In genomic region chr12:47757360-47757839, GRCh38 we compare ENCODE assay signal across 11 cellular contexts. TPM values are rescaled to one million over a fixed set of nuclear protein-coding genes. Genes with fewer than 3 reads are reported as not detected.
DNase-seq lines count a peak whose midpoint lies in the region; TF ChIP-seq lines count a peak whose summit lies in the region.
"Had no signal": no experiment of that assay in that cellular context is flagged by ENCODE, and none has a peak within 500 bp of the region (broad histone marks: within the 10 kb centered on the region; RNA-seq: fewer than 3 reads in every experiment).

No MANE protein-coding gene starts in this region.

- no peaks in the 10 kb centered on the region for H4K20me1 ChIP-seq in BLaER1 treated with 17β-estradiol and CSF1 and Interleukin-3, amounts not matched to agents 10 nM and 100 nM

- H3K4me2 ChIP-seq in BLaER1 treated with 17β-estradiol and CSF1 and Interleukin-3, amounts not matched to agents 10 nM and 100 nM, result peak overlapping the region; percentile 94 to 100 (median 97)

- peak overlapping the region in 8 of 10 experiments; percentile 54 to 73 (median 62); a peak in 13 of 20 replicates for H3K4me3 ChIP-seq in BLaER1 treated with 17β-estradiol and CSF1 and Interleukin-3, amounts not matched to agents 10 nM and 100 nM
- H3K4me3 ChIP-seq in Peyer's patch (peak overlapping the region; percentile 47 to 80 (median 58)), fibroblast of pulmonary artery (replicated peaks; ENCODE audit: low read depth, low read length) (peak overlapping the region; percentile 58), prostate gland (peak overlapping the region; percentile 51 to 60)

- DNase-seq in Peyer's patch (no peak), fibroblast of pulmonary artery (ENCODE audit: low read depth) (no peak), prostate gland (ENCODE audit: low spot score) (no peak), germinal center (ENCODE audit: low spot score) (no peak), NCI-H2081 treated with DMSO at 0.1 percent for 48 hours (lab: John Stamatoyannopoulos, UW) (no peak), iPS-NIHi7 (ENCODE audit: extremely low spot score) (no peak), NCI-H2107 (lab: John Stamatoyannopoulos, UW) (no peak)
- DNase-seq: DMS 273 treated with DMSO at 0.1 percent for 48 hours, foreskin keratinocyte, NCI-H1105 treated with DMSO at 0.1 percent for 48 hours had no signal

- peak overlapping the region in 9 of 11 experiments; percentile 11 to 81 (median 76); a peak in 8 of 22 replicates for H3K9ac ChIP-seq in BLaER1 treated with 17β-estradiol and CSF1 and Interleukin-3, amounts not matched to agents 10 nM and 100 nM

- H3K27ac ChIP-seq in BLaER1 treated with 17β-estradiol and CSF1 and Interleukin-3, amounts not matched to agents 10 nM and 100 nM, result peak overlapping the region in 6 of 11 experiments; percentile 79 to 88 (median 81); a peak in 6 of 22 replicates
- H3K27ac ChIP-seq in Peyer's patch, result peak overlapping the region in 3 of 4 donors; percentile 71 to 78 (median 74)
- peak overlapping the region; percentile 76 to 78 for H3K27ac ChIP-seq in prostate gland
- H3K27ac ChIP-seq: foreskin keratinocyte had no signal

- TF ChIP-seq CTCF in Peyer's patch (IDR thresholded peaks at IDR 0.05), result no peak
- no peak for TF ChIP-seq CTCF in fibroblast of pulmonary artery (IDR thresholded peaks at IDR 0.05; ENCODE audit: low read length, missing control alignments)
- TF ChIP-seq CTCF in prostate gland (IDR thresholded peaks at IDR 0.05), result no peak

- no peaks in the 10 kb centered on the region for H3K27me3 ChIP-seq in BLaER1 treated with 17β-estradiol and CSF1 and Interleukin-3, amounts not matched to agents 10 nM and 100 nM
- H3K27me3 ChIP-seq in Peyer's patch (no peaks in the 10 kb centered on the region), prostate gland (replicated peaks; ENCODE audit: insufficient read depth) (no peaks in the 10 kb centered on the region)
- H3K27me3 ChIP-seq: foreskin keratinocyte had no signal

- no peaks in the 10 kb centered on the region for H3K9me3 ChIP-seq in BLaER1 treated with 17β-estradiol and CSF1 and Interleukin-3, amounts not matched to agents 10 nM and 100 nM (replicated peaks in 1 of 11)
- H3K9me3 ChIP-seq in Peyer's patch (no peaks in the 10 kb centered on the region), prostate gland (no peaks in the 10 kb centered on the region)

- no peaks in the 10 kb centered on the region for H3K36me3 ChIP-seq in BLaER1 treated with 17β-estradiol and CSF1 and Interleukin-3, amounts not matched to agents 10 nM and 100 nM
- H3K36me3 ChIP-seq in Peyer's patch, result no peaks in the 10 kb centered on the region
- no peaks in the 10 kb centered on the region for H3K36me3 ChIP-seq in prostate gland

- 53% methylated on average over 7 of the region's 7 CpGs for WGBS in prostate gland

- intact Hi-C loops in prostate gland (cut with DNase I), result loop anchor here (1.0 to 5.0 kb wide), 2 partner anchors 17 to 40 kb away; no protein-coding TSS in a partner anchor

- H3K4me1 ChIP-seq in BLaER1 treated with 17β-estradiol and CSF1 and Interleukin-3, amounts not matched to agents 10 nM and 100 nM, result peaks cover 65 to 93% (median 86%) of the 10 kb centered on the region in 10 experiments
- H3K4me1 ChIP-seq in Peyer's patch (peaks cover 0 to 50% (median 5%) of the 10 kb centered on the region in 4 donors), prostate gland (replicated peaks) (peaks cover 28% of the 10 kb centered on the region)

- TF ChIP-seq POLR2A in Peyer's patch (IDR thresholded peaks at IDR 0.05), result no peak
- no peak for TF ChIP-seq POLR2A in prostate gland (IDR thresholded peaks at IDR 0.05)

RNA-seq across cellular contexts. Expression of gene RAPGEF3, which starts 1.3 kb away (rescaled TPM):
- total RNA-seq in Peyer's patch, result 10 to 100 TPM in 3 of 4 donors, 1 to 10 TPM in 1; 4.9 to 33.0 (median 16.9) TPM
- total RNA-seq in prostate gland, result 10 to 100 TPM; 19.1 to 28.5 TPM

RNA-seq across cellular contexts. Expression of gene SLC48A1, which starts 15.6 kb away (rescaled TPM):
- 10 to 100 TPM; 14.9 to 21.5 (median 15.9) TPM for total RNA-seq in Peyer's patch
- 10 to 100 TPM; 39.0 to 52.5 TPM for total RNA-seq in prostate gland

RNA-seq across cellular contexts. Expression of gene ENDOU, which starts 32.1 kb away (rescaled TPM):
- total RNA-seq in Peyer's patch, result not detected
- 1 to 10 TPM in 1 of 2 donors, not detected in 1; 1.0 TPM for total RNA-seq in prostate gland

RNA-seq across cellular contexts. Expression of gene RPAP3, which starts 51.6 kb away (rescaled TPM):
- total RNA-seq in Peyer's patch (10 to 100 TPM in 3 of 4 donors, 1 to 10 TPM in 1; 5.4 to 33.8 (median 13.3) TPM), prostate gland (10 to 100 TPM; 15.0 to 26.5 TPM)
